18 cellular contexts compared by ENCODE assay signal in genomic region chr4:49217492-49217891, GRCh38.
DNase-seq lines count a peak whose midpoint lies in the region; ATAC-seq and TF ChIP-seq lines count a peak whose summit lies in the region.
"Had no signal": no experiment of that assay in that cellular context is flagged by ENCODE, and none has a peak within 500 bp of the region (broad histone marks: within the 10 kb centered on the region; RNA-seq: fewer than 3 reads in every experiment).

No MANE protein-coding gene starts in this region.

- TF ChIP-seq CTCF in esophagus muscularis mucosa (IDR thresholded peaks at IDR 0.05): no peak
- no peak for TF ChIP-seq CTCF in sigmoid colon (IDR thresholded peaks at IDR 0.05)

- ATAC-seq in GM21367 (IDR thresholded peaks at IDR 0.05; ENCODE audit: unreplicated experiment): no peak
- ATAC-seq: GM12878 had no signal

- H3K4me1 ChIP-seq in esophagus muscularis mucosa (no peaks in the 10 kb centered on the region), sigmoid colon (no peaks in the 10 kb centered on the region)
- H3K4me1 ChIP-seq: BE2C, BLaER1, Caco-2 had no signal

- TF ChIP-seq EP300 in esophagus muscularis mucosa (IDR thresholded peaks at IDR 0.05): no peak
- TF ChIP-seq EP300 in sigmoid colon (IDR thresholded peaks at IDR 0.05): no peak

- no peak for TF ChIP-seq POLR2A in esophagus muscularis mucosa (IDR thresholded peaks at IDR 0.05; ENCODE audit: low read depth)
- TF ChIP-seq POLR2A in sigmoid colon (IDR thresholded peaks at IDR 0.05): no peak

- peaks cover 0 to 4% (median 0%) of the 10 kb centered on the region in 4 donors for H3K27me3 ChIP-seq in esophagus muscularis mucosa
- H3K27me3 ChIP-seq in sigmoid colon: no peaks in the 10 kb centered on the region
- H3K27me3 ChIP-seq: BE2C, BLaER1 had no signal

- no peak overlapping the region for H3K4me3 ChIP-seq in Jurkat, Clone E6-1 (ENCODE audit: low read length)
- H3K4me3 ChIP-seq in esophagus muscularis mucosa (no peak overlapping the region), sigmoid colon (no peak overlapping the region)
- H3K4me3 ChIP-seq: BLaER1, GM12878 had no signal

- intact Hi-C loops in esophagus muscularis mucosa (cut with DNase I): no loop called here
- intact Hi-C loops in sigmoid colon (cut with DNase I): no loop called here

- no peaks in the 10 kb centered on the region for H3K36me3 ChIP-seq in esophagus muscularis mucosa
- H3K36me3 ChIP-seq in sigmoid colon: no peaks in the 10 kb centered on the region
- H3K36me3 ChIP-seq: BE2C, BLaER1 had no signal

- H3K27ac ChIP-seq in esophagus muscularis mucosa (replicated peaks in 1 of 4): no peak overlapping the region
- no peak overlapping the region for H3K27ac ChIP-seq in sigmoid colon
- H3K27ac ChIP-seq: BLaER1 had no signal

- H3K9me3 ChIP-seq in esophagus muscularis mucosa (no peaks in the 10 kb centered on the region), sigmoid colon (peaks cover 0 to 10% (median 0%) of the 10 kb centered on the region in 4 donors)
- H3K9me3 ChIP-seq: BE2C, Caco-2 had no signal

- DNase-seq in Jurkat, Clone E6-1 (ENCODE audit: low read depth, low spot score): peak; percentile 35
- DNase-seq in esophagus muscularis mucosa (ENCODE audit: extremely low spot score) (peak; percentile 74), sigmoid colon (no peak)
- DNase-seq in stimulated activated naive CD4-positive, alpha-beta T cell treated with Interleukin-2 at 50 U/mL for 16 hours (lab: John Stamatoyannopoulos, UW): no peak
- DNase-seq: 8988T; ACHN; BE2C; C1 segment of cervical spinal cord; Caco-2; Calu3; CD4-positive, alpha-beta memory T cell; CD4-positive, CD25-positive, alpha-beta regulatory T cell; CD8-positive, alpha-beta memory T cell; DMS79 treated with DMSO at 0.1 percent for 48 hours; GF-D8 had no signal

Comparison
In these comparisons a context has a peak if more than half of its experiments do, and no peak if none do; other contexts are left out.
1. DNase-seq: peak in Jurkat, Clone E6-1 (single experiment) and esophagus muscularis mucosa (single experiment); none in sigmoid colon (single experiment) and stimulated activated naive CD4-positive, alpha-beta T cell treated with Interleukin-2 at 50 U/mL for 16 hours (single experiment).